ENCODE assay signal across 26 cellular contexts in the genomic region with DNA sequence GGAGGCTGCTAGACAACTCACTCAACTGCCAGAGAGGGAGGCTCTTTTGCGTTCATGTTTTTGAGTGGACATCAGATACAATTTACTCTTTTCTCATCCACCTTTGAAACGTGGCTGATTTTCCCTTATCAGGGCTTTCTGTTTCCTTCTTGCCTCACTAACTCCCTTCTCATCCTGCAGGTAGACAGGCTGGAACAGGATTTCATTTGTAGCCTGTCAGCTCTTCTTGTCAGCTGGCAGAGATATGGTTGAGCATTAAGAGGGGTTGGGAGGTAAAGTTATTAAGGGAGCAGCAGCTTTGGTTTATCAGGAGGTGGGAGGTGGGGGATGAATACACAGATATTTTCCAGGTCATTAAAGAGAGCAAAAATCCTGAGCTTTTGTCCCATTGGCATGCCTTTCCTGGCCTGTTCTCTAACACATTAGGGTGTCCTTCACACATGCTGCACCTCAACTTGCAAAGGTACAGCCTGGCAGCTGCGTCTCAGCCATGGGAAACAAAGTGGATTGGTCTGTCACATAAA.
"Had no signal": no experiment of that assay in that cellular context is flagged by ENCODE, and none has a peak within 500 bp of the region (broad histone marks: within the 10 kb centered on the region; RNA-seq: fewer than 3 reads in every experiment).

No MANE protein-coding gene starts in this region.

- H3K9me3 ChIP-seq: thoracic aorta, vagina had no signal

- H3K27me3 Mint-ChIP-seq: activated naive CD8-positive, alpha-beta T cell treated with anti-CD3 and anti-CD28 coated beads, Interleukin-2, amount 10 ng/mL, durations not matched to agents 7 days and 5 days; naive thymus-derived CD4-positive, alpha-beta T cell; type B pancreatic cell had no signal

- H3K9me3 Mint-ChIP-seq: activated T-helper 2 cell treated with anti-CD3 and anti-CD28 coated beads, Interferon-gamma antibody, Interleukin-2, Interleukin-4, amounts not matched to agents 10 μg/mL and 5 μg/mL and 100 μg/mL, durations not matched to agents 14 hours and 24 hours and 36 hours; T-helper 2 cell treated with Interferon-gamma antibody and Interleukin-4, amounts not matched to agents 5 μg/mL and 100 μg/mL, for 36 hours had no signal

- H3K27ac ChIP-seq: cardiac muscle cell, left lung, spleen, thoracic aorta, vagina, VCaP had no signal

- H3K4me3 ChIP-seq: cardiac muscle cell, left lung, spleen, thoracic aorta, vagina had no signal

- H3K36me3 Mint-ChIP-seq: activated naive CD8-positive, alpha-beta T cell treated with anti-CD3 and anti-CD28 coated beads, Interleukin-2, amount 10 ng/mL, durations not matched to agents 7 days and 5 days; naive thymus-derived CD4-positive, alpha-beta T cell had no signal

- H3K27me3 ChIP-seq: cardiac muscle cell, left lung, spleen, vagina had no signal

- H3K4me1 ChIP-seq: left lung, spleen, vagina had no signal

- H3K36me3 ChIP-seq: cardiac muscle cell, left lung, spleen, thoracic aorta, vagina had no signal

- H3K4me3 Mint-ChIP-seq: activated CD8-positive, alpha-beta T cell treated with anti-CD3 and anti-CD28 coated beads, Interleukin-2, amount 10 ng/mL, durations not matched to agents 7 days and 5 days; activated naive CD8-positive, alpha-beta T cell treated with anti-CD3 and anti-CD28 coated beads, Interleukin-2, amount 10 ng/mL, durations not matched to agents 7 days and 5 days; dendritic cell treated with granulocyte-macrophage colony-stimulating factor and Interleukin-4, amounts not matched to agents 40 ng/mL and 50 ng/mL, for 4 days; naive thymus-derived CD4-positive, alpha-beta T cell; T-helper 2 cell treated with Interferon-gamma antibody and Interleukin-4, amounts not matched to agents 5 μg/mL and 100 μg/mL, for 36 hours; type B pancreatic cell had no signal

- H3K27ac Mint-ChIP-seq: activated CD8-positive, alpha-beta T cell treated with anti-CD3 and anti-CD28 coated beads, Interleukin-2, amount 10 ng/mL, durations not matched to agents 7 days and 5 days; activated naive CD8-positive, alpha-beta T cell treated with anti-CD3 and anti-CD28 coated beads, Interleukin-2, amount 10 ng/mL, durations not matched to agents 7 days and 5 days; activated T-helper 2 cell treated with anti-CD3 and anti-CD28 coated beads, Interferon-gamma antibody, Interleukin-2, Interleukin-4, amounts not matched to agents 10 μg/mL and 5 μg/mL and 100 μg/mL, durations not matched to agents 14 hours and 24 hours and 36 hours; dendritic cell treated with granulocyte-macrophage colony-stimulating factor and Interleukin-4, amounts not matched to agents 40 ng/mL and 50 ng/mL, for 4 days; naive thymus-derived CD4-positive, alpha-beta T cell; T-helper 2 cell treated with Interferon-gamma antibody and Interleukin-4, amounts not matched to agents 5 μg/mL and 100 μg/mL, for 36 hours; type B pancreatic cell had no signal

- H3K4me1 Mint-ChIP-seq: activated naive CD8-positive, alpha-beta T cell treated with anti-CD3 and anti-CD28 coated beads, Interleukin-2, amount 10 ng/mL, durations not matched to agents 7 days and 5 days had no signal

- DNase-seq: activated CD4-positive, alpha-beta T cell treated with anti-CD3 and anti-CD28 coated beads for 1 hour; activated CD4-positive, alpha-beta T cell treated with anti-CD3 and anti-CD28 coated beads, Interleukin-2, amount 50 U/mL, for 1 hour; activated CD8-positive, alpha-beta T cell treated with anti-CD3 and anti-CD28 coated beads, Interleukin-2, amount 10 ng/mL, durations not matched to agents 7 days and 5 days; activated naive CD4-positive, alpha-beta T cell treated with Interleukin-2 at 50 U/mL for 16 hours; activated naive CD8-positive, alpha-beta T cell treated with anti-CD3 and anti-CD28 coated beads, Interleukin-2, amount 10 ng/mL, durations not matched to agents 7 days and 5 days; activated T-cell treated with anti-CD3 and anti-CD28 coated beads, Interleukin-2, amount 50 U/mL, for 1 hour; amniotic stem cell; effector CD4-positive, alpha-beta T cell; erythroblast; foreskin fibroblast; left lung; naive thymus-derived CD4-positive, alpha-beta T cell; occipital lobe; posterior cingulate gyrus; retina; spleen; stimulated activated CD4-positive, alpha-beta T cell treated with anti-CD3 and anti-CD28 coated beads, Interleukin-4, amount 100 ng/mL, for 1 hour; stimulated activated naive CD4-positive, alpha-beta T cell had no signal

- ATAC-seq: activated CD8-positive, alpha-beta T cell treated with anti-CD3 and anti-CD28 coated beads, Interleukin-2, amount 10 ng/mL, durations not matched to agents 7 days and 5 days; left lung; naive thymus-derived CD4-positive, alpha-beta T cell had no signal
